In genomic region chr12:28568083-28568482, GRCh38 we compare ENCODE assay signal across 11 cellular contexts.
DNase-seq lines count a peak whose midpoint lies in the region; ATAC-seq and TF ChIP-seq lines count a peak whose summit lies in the region.
"Had no signal": no experiment of that assay in that cellular context is flagged by ENCODE, and none has a peak within 500 bp of the region (broad histone marks: within the 10 kb centered on the region; RNA-seq: fewer than 3 reads in every experiment).

No MANE protein-coding gene starts in this region.

- H3F3A ChIP-seq in PC-3 (ENCODE audit: low read length, unreplicated experiment): no peaks in the 10 kb centered on the region

- TF ChIP-seq CTCF in PC-3 (conservative IDR thresholded peaks at IDR 0.05; ENCODE audit: low read depth, low read length): no peak

- ATAC-seq in PC-3 (peak; percentile 83), sciatic nerve (no peak)

- H3K9me3 ChIP-seq in PC-3 (ENCODE audit: low read length): no peaks in the 10 kb centered on the region

- H3K79me2 ChIP-seq in PC-3 (ENCODE audit: low read length): no peaks in the 10 kb centered on the region

- CTCF ChIA-PET in PC-3 (lab: Charles Lee): no interaction called here

- BruUV-seq in PC-3 (replicated peaks; lab: Mats Ljungman, UMichigan): no TSS peak

- H3K9me2 ChIP-seq in PC-3 (replicated peaks; ENCODE audit: low read length): no peaks in the 10 kb centered on the region

- H3K36me3 ChIP-seq in PC-3 (ENCODE audit: low read depth, low read length): no peaks in the 10 kb centered on the region

- intact Hi-C loops in PC-3 (cut with micrococcal nuclease) (no loop called here), sciatic nerve (cut with DNase I) (no loop called here)

- no peak overlapping the region for H3K27ac ChIP-seq in PC-3 (ENCODE audit: low read length)

- peaks cover 31% of the 10 kb centered on the region for H3K4me1 ChIP-seq in PC-3 (ENCODE audit: insufficient read depth, low read length)

- DNase-seq in AG20443 (ENCODE audit: low spot score) (peak; percentile 87), PC-3 (peak; percentile 73), epidermal melanocyte (ENCODE audit: insufficient read length, low spot score) (peak; percentile 44), non-pigmented ciliary epithelial cell (ENCODE audit: low read depth) (peak; percentile 68), SKM-1 (lab: John Stamatoyannopoulos, UW; ENCODE audit: unreplicated experiment) (no peak), T-helper 1 cell (no peak), sciatic nerve (ENCODE audit: low spot score) (no peak), HT-29 (ENCODE audit: low spot score) (no peak)
- DNase-seq: activated B cell treated with CpG ODN at 0.5 μM for 24 hours, cerebellar nuclear complex, NCI-H2029 had no signal

- POLR2A ChIA-PET in PC-3 (lab: Charles Lee; ENCODE audit: unreplicated experiment): no interaction called here

- H3K27me3 ChIP-seq in PC-3 (ENCODE audit: low read length): no peaks in the 10 kb centered on the region

- no peaks in the 10 kb centered on the region for H4K20me1 ChIP-seq in PC-3 (ENCODE audit: low read length)

- no peak overlapping the region for H3K4me3 ChIP-seq in PC-3 (ENCODE audit: low read length)

- no peak overlapping the region for H3K9ac ChIP-seq in PC-3 (ENCODE audit: low read length)

- H2AFZ ChIP-seq in PC-3 (ENCODE audit: low read length): no peak overlapping the region

- no peak overlapping the region for H3K4me2 ChIP-seq in PC-3 (ENCODE audit: low read length)

Comparison
In these comparisons a context has a peak if more than half of its experiments do, and no peak if none do; other contexts are left out.
1. DNase-seq: peak in AG20443 (single experiment), PC-3 (single experiment), epidermal melanocyte (single experiment) and non-pigmented ciliary epithelial cell (single experiment); none in SKM-1 (single experiment), T-helper 1 cell (0 of 5), sciatic nerve (single experiment) and HT-29 (single experiment).